In the genomic region with DNA sequence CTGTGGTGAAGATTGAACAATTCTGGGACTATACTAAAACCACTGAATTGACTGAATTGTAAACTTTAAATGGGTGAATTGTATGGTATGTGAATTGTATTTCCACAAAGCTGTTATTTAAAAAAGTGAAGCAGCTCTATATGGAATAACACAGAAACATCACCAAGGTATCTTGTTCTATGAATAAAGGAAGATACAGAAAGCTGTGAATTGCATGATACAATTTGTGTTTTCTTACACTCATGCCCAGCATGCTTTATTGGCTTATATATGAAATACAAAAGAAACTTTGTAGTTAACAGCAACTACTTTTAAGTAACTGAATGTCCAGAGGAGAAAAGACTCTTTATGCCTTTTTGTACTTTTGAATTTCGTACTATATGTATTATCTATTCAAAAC, we compare ENCODE assay signal across 1 cellular context.
TF ChIP-seq lines count a peak whose summit lies in the region.

No MANE protein-coding gene starts in this region.

TF ChIP-seq in SK-N-SH treated with all-trans-retinoic acid at 6 μM for 48 hours, 23 proteins besides CTCF, POLR2A, EP300 and RAD21 (continued from another document):
- TF ChIP-seq OSR1 (CRISPR knock-in tag; IDR thresholded peaks at IDR 0.05) (no peak), SNAI2 (CRISPR knock-in tag; IDR thresholded peaks at IDR 0.05) (no peak), ZNF70 (CRISPR knock-in tag; IDR thresholded peaks at IDR 0.05) (no peak), TCF4 (CRISPR knock-in tag; IDR thresholded peaks at IDR 0.05; ENCODE audit: borderline replicate concordance) (no peak), CSDC2 (CRISPR knock-in tag; IDR thresholded peaks at IDR 0.05) (no peak)
- TF ChIP-seq, protein P1, sequence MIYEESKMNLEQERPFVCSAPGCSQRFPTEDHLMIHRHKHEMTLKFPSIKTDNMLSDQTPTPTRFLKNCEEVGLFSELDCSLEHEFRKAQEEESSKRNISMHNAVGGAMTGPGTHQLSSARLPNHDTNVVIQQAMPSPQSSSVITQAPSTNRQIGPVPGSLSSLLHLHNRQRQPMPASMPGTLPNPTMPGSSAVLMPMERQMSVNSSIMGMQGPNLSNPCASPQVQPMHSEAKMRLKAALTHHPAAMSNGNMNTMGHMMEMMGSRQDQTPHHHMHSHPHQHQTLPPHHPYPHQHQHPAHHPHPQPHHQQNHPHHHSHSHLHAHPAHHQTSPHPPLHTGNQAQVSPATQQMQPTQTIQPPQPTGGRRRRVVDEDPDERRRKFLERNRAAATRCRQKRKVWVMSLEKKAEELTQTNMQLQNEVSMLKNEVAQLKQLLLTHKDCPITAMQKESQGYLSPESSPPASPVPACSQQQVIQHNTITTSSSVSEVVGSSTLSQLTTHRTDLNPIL (CRISPR knock-in tag; IDR thresholded peaks at IDR 0.05; ENCODE audit: low read depth) = no peak
- TF ChIP-seq, protein P2, sequence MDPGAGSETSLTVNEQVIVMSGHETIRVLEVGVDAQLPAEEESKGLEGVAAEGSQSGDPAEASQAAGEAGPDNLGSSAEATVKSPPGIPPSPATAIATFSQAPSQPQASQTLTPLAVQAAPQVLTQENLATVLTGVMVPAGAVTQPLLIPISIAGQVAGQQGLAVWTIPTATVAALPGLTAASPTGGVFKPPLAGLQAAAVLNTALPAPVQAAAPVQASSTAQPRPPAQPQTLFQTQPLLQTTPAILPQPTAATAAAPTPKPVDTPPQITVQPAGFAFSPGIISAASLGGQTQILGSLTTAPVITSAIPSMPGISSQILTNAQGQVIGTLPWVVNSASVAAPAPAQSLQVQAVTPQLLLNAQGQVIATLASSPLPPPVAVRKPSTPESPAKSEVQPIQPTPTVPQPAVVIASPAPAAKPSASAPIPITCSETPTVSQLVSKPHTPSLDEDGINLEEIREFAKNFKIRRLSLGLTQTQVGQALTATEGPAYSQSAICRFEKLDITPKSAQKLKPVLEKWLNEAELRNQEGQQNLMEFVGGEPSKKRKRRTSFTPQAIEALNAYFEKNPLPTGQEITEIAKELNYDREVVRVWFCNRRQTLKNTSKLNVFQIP (CRISPR knock-in tag; IDR thresholded peaks at IDR 0.05; ENCODE audit: borderline replicate concordance, low read depth) = no peak
